In genomic region chr10:129131439-129132122, GRCh38 we compare ENCODE assay signal across 15 cellular contexts.
DNase-seq lines count a peak whose midpoint lies in the region; ATAC-seq, FAIRE-seq and TF ChIP-seq lines count a peak whose summit lies in the region.
"Had no signal": no experiment of that assay in that cellular context is flagged by ENCODE, and none has a peak within 500 bp of the region (broad histone marks: within the 10 kb centered on the region; RNA-seq: fewer than 3 reads in every experiment).

No MANE protein-coding gene starts in this region.

- 57 to 62% methylated on average over 12 of the region's 12 CpGs for WGBS in body of pancreas, 2 donors
- 9% methylated on average over 12 of the region's 12 CpGs for WGBS in HepG2 (ENCODE audit: low lambda C conversion rate)

- CTCF ChIA-PET in HepG2 (lab: Yijun Ruan, JAX; ENCODE audit: low intra/inter-chr PET ratio, low total read pairs), result no interaction called here

- no peak for TF ChIP-seq CTCF in body of pancreas (IDR thresholded peaks at IDR 0.05)
- no peak for TF ChIP-seq CTCF in fibroblast of villous mesenchyme (IDR thresholded peaks at IDR 0.05; ENCODE audit: insufficient read depth, low read depth, low read length)
- TF ChIP-seq CTCF in HepG2 (CRISPR knock-in tag; IDR thresholded peaks at IDR 0.05), result no peak

- FAIRE-seq in HepG2 (lab: Jason Lieb, UNC), result no peak
- FAIRE-seq: H1 had no signal

- in situ Hi-C loops in HepG2 (cut with HindIII; ENCODE audit: extremely low pct_ligation_motif_present, low pct_unique_long_range_greater_than_20kb), result no loop called here

- no peak overlapping the region for H2AFZ ChIP-seq in HepG2 (ENCODE audit: low read length)

- no peak for TF ChIP-seq POLR2A in body of pancreas (IDR thresholded peaks at IDR 0.05)
- TF ChIP-seq POLR2A in HepG2 (IDR thresholded peaks at IDR 0.05; ENCODE audit: insufficient read depth in 1 of 2, low read depth in 2 of 2, low read length in 2 of 2), result no peak

- H3K9ac ChIP-seq in HepG2 (ENCODE audit: insufficient read depth, low read depth, low read length), result no peak overlapping the region
- H3K9ac ChIP-seq: KMS-11 had no signal

- H3K27ac ChIP-seq in body of pancreas (no peak overlapping the region), HepG2 (ENCODE audit: extremely low read length, insufficient read depth, low read length) (no peak overlapping the region)
- H3K27ac ChIP-seq: KMS-11 had no signal

- TF ChIP-seq EP300 in HepG2 (IDR thresholded peaks at IDR 0.05; ENCODE audit: low read depth in 2 of 2, low read length in 2 of 2) (no peak), HepG2 (CRISPR knock-in tag; IDR thresholded peaks at IDR 0.05; ENCODE audit: borderline replicate concordance) (no peak)

- intact Hi-C loops in body of pancreas (cut with DNase I) (no loop called here), HepG2 (cut with micrococcal nuclease; ENCODE audit: unreplicated experiment) (no loop called here)

- no peaks in the 10 kb centered on the region for H3K36me3 ChIP-seq in body of pancreas (replicated peaks in 1 of 2; ENCODE audit: insufficient read depth in 1 of 2, low read depth in 2 of 2)
- H3K36me3 ChIP-seq in HepG2 (replicated peaks in 1 of 2; ENCODE audit: control insufficient read depth in 1 of 2, insufficient read depth in 2 of 2, low read length in 2 of 2), result no peaks in the 10 kb centered on the region

- H3K79me2 ChIP-seq in HepG2 (ENCODE audit: insufficient read depth, low read length), result no peaks in the 10 kb centered on the region

- H3K4me1 ChIP-seq in body of pancreas (no peaks in the 10 kb centered on the region), HepG2 (ENCODE audit: insufficient read depth, low read length) (no peaks in the 10 kb centered on the region)

- H3K9me3 ChIP-seq in body of pancreas (no peaks in the 10 kb centered on the region), HepG2 (ENCODE audit: low read length) (no peaks in the 10 kb centered on the region)

- TF ChIP-seq RAD21 in HepG2 (CRISPR knock-in tag; IDR thresholded peaks at IDR 0.05), result no peak

- H4K20me1 ChIP-seq in HepG2 (ENCODE audit: insufficient read depth, low read length), result no peaks in the 10 kb centered on the region

- ATAC-seq in body of pancreas (peak; percentile 55), HepG2 (no peak), HG02759 (IDR thresholded peaks at IDR 0.05; ENCODE audit: unreplicated experiment) (no peak), GM21390 (IDR thresholded peaks at IDR 0.05; ENCODE audit: unreplicated experiment) (no peak)

- POLR2A ChIA-PET in HepG2 (lab: Yijun Ruan, JAX), result no interaction called here

- no peak overlapping the region for H3K4me2 ChIP-seq in HepG2 (ENCODE audit: low read depth, low read length)
- H3K4me2 ChIP-seq: KMS-11 had no signal

- H3K27me3 ChIP-seq in body of pancreas, result no peaks in the 10 kb centered on the region
- H3K27me3 ChIP-seq in HepG2 (ENCODE audit: control insufficient read depth in 1 of 2, insufficient read depth in 2 of 2, low read length in 2 of 2), result peaks cover 0 to 28% of the 10 kb centered on the region in 2 experiments; a peak in 2 of 5 replicates

- peak in 1 of 4 donors; percentile 13 for DNase-seq in body of pancreas
- DNase-seq in fibroblast of villous mesenchyme (ENCODE audit: low read depth), result peak; percentile 4
- DNase-seq in left kidney (ENCODE audit: low read depth, low spot score), result peak; percentile 39
- peak; percentile 27 for DNase-seq in skeletal muscle cell (ENCODE audit: low read depth)
- no peak for DNase-seq in HepG2 (ENCODE audit: low spot score)
- DNase-seq in retina, result no peak
- DNase-seq: COR-L47, DMS153, NCI-H1092 treated with DMSO at 0.1 percent for 48 hours, NCI-H226, NCI-H524 treated with DMSO at 0.1 percent for 48 hours had no signal

- no peak overlapping the region for H3K4me3 ChIP-seq in body of pancreas
- H3K4me3 ChIP-seq in fibroblast of villous mesenchyme (ENCODE audit: low read depth, low read length), result no peak overlapping the region
- H3K4me3 ChIP-seq in skeletal muscle cell (ENCODE audit: low read depth, low read length), result no peak overlapping the region
- H3K4me3 ChIP-seq in HepG2 (replicated peaks in 1 of 3; ENCODE audit: insufficient read depth in 1 of 3, low read depth in 2 of 3, low read length in 3 of 3), result no peak overlapping the region

- no TSS peak for BruUV-seq in HepG2 (replicated peaks; lab: Mats Ljungman, UMichigan)

TF ChIP-seq in HepG2, 621 proteins besides CTCF, POLR2A, EP300 and RAD21:
- TF ChIP-seq MIXL1 (CRISPR knock-in tag; IDR thresholded peaks at IDR 0.05) (no peak), HNRNPH1 (optimal IDR thresholded peaks at IDR 0.05; ENCODE audit: low read depth, low read length) (no peak), ZNF432 (CRISPR knock-in tag; IDR thresholded peaks at IDR 0.05; ENCODE audit: borderline replicate concordance) (no peak), MED13 (CRISPR knock-in tag; IDR thresholded peaks at IDR 0.05) (no peak), ZNF224 (CRISPR knock-in tag; IDR thresholded peaks at IDR 0.05) (no peak), ZNF788 (CRISPR knock-in tag; IDR thresholded peaks at IDR 0.05; ENCODE audit: borderline replicate concordance) (no peak), NONO (IDR thresholded peaks at IDR 0.05) (no peak), NONO (CRISPR knock-in tag; conservative IDR thresholded peaks at IDR 0.05) (no peak), SAFB2 (CRISPR knock-in tag; IDR thresholded peaks at IDR 0.05; ENCODE audit: borderline replicate concordance, low read depth) (no peak), ZNF251 (CRISPR knock-in tag; IDR thresholded peaks at IDR 0.05) (no peak), ZNF691 (CRISPR knock-in tag; IDR thresholded peaks at IDR 0.05; ENCODE audit: borderline replicate concordance, low read depth) (no peak), MIER2 (CRISPR knock-in tag; IDR thresholded peaks at IDR 0.05) (no peak), ZNF749 (CRISPR knock-in tag; IDR thresholded peaks at IDR 0.05; ENCODE audit: borderline replicate concordance) (no peak), EEA1 (CRISPR knock-in tag; IDR thresholded peaks at IDR 0.05; ENCODE audit: borderline replicate concordance) (no peak), RFX3 (CRISPR knock-in tag; IDR thresholded peaks at IDR 0.05) (no peak), MED8 (CRISPR knock-in tag; IDR thresholded peaks at IDR 0.05; ENCODE audit: insufficient replicate concordance) (no peak), FOXO4 (CRISPR knock-in tag; conservative IDR thresholded peaks at IDR 0.05) (no peak), MTERF4 (CRISPR knock-in tag; IDR thresholded peaks at IDR 0.05) (no peak)
TF ChIP-seq in HepG2: peak in this region for 0.

Comparison
In these comparisons a context has a peak if more than half of its experiments do, and no peak if none do; other contexts are left out.
1. DNase-seq: peak in fibroblast of villous mesenchyme (single experiment), left kidney (single experiment) and skeletal muscle cell (single experiment); none in HepG2 (single experiment) and retina (single experiment).